8 cellular contexts compared by ENCODE assay signal in the genomic region with DNA sequence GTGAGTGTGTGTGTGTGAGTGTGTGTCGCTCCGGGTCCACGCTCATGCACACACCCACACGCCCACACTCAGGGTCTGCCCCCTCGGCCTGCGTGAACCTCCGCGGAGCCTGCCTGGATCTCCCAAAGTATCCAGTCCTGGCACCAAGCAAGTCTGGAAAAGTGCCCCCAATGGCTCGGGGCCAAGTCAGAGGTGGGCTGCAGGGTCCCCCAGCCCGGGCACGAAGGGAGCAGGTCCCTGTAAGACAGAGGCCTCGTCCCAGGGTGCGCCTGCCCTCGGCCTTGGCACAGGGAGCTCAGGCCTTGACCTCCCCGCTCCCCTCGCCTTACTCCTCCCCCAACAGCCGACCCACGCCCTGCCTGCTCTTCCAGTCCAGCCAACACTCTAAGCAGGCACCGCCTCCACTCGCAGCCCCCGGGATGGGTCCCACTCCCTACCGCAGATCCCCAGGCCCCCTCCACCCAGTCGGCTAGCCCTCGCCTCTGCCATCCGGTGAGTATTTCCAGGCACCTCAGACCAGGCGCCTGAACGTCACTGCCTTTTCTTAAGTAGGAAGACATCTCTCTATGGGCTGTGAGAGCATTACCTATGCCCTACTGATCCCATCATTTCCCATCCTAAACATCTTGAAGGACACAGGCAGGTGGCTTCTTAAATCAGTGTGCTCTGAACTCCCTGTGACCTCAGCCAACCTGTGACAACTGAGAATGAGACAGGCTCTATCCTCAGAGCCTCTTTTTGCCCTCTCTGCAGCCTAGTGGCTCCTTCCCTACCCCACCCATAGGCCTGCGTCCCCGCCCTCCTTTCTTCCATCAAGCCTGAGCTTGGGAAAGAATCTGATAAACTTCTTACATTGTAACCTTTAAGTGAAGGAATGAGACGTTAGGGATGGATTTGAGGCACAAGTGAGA. TPM values are rescaled to one million over a fixed set of nuclear protein-coding genes. Genes with fewer than 3 reads are reported as not detected.
DNase-seq lines count a peak whose midpoint lies in the region; ATAC-seq and TF ChIP-seq lines count a peak whose summit lies in the region.

No MANE protein-coding gene starts in this region.

- H3K27ac ChIP-seq in 22Rv1 (peak overlapping the region; percentile 61), GM23338 (ENCODE audit: low read depth) (no peak overlapping the region)

- peaks cover 7% of the 10 kb centered on the region for H3K27me3 Mint-ChIP-seq in GM23338 (ENCODE audit: insufficient read depth, low read depth, poor library complexity)
- H3K27me3 Mint-ChIP-seq in activated CD8-positive, alpha-beta T cell treated with anti-CD3 and anti-CD28 coated beads for 36 hours = peaks cover 20% of the 10 kb centered on the region
- H3K27me3 Mint-ChIP-seq in progenitor cell of endocrine pancreas = peaks cover 5% of the 10 kb centered on the region

- H3K9me3 Mint-ChIP-seq in GM23338 (no peaks in the 10 kb centered on the region), progenitor cell of endocrine pancreas (ENCODE audit: low read depth) (no peaks in the 10 kb centered on the region)
- H3K9me3 Mint-ChIP-seq in activated CD8-positive, alpha-beta T cell treated with anti-CD3 and anti-CD28 coated beads for 36 hours = no peaks in the 10 kb centered on the region

- POLR2A ChIA-PET in activated CD8-positive, alpha-beta T cell treated with anti-CD3 and anti-CD28 coated beads for 36 hours (lab: Charles Lee) = interaction anchor here (0.6 kb wide), 1 partner anchor 532 kb away, joined by 3 read pairs; no protein-coding TSS in a partner anchor

- H3F3A ChIP-seq in GM23338 (replicated peaks; ENCODE audit: low read depth) = no peaks in the 10 kb centered on the region

- H3K9me2 ChIP-seq in GM23338 (ENCODE audit: insufficient read depth) = no peaks in the 10 kb centered on the region

- H4K20me1 ChIP-seq in GM23338 (replicated peaks; ENCODE audit: insufficient read depth) = no peaks in the 10 kb centered on the region

- H3K4me1 ChIP-seq in GM23338 (ENCODE audit: insufficient read depth) = peaks cover 18% of the 10 kb centered on the region

- CTCF ChIA-PET in activated CD8-positive, alpha-beta T cell treated with anti-CD3 and anti-CD28 coated beads for 36 hours (lab: Charles Lee) = interaction anchor here (0.8 to 2.1 kb wide), 3 partner anchors 8 to 109 kb away, joined by 4 to 12 read pairs (median 5); no protein-coding TSS in a partner anchor

- H3K27me3 ChIP-seq in GM23338 (ENCODE audit: insufficient read depth) = no peaks in the 10 kb centered on the region

- TF ChIP-seq CTCF in 22Rv1 (IDR thresholded peaks at IDR 0.05) = no peak
- no peak for TF ChIP-seq CTCF in GM23338 (conservative IDR thresholded peaks at IDR 0.05; ENCODE audit: low read depth in 2 of 2)
- no peak for TF ChIP-seq CTCF in activated CD8-positive, alpha-beta T cell treated with anti-CD3 and anti-CD28 coated beads for 36 hours (IDR thresholded peaks at IDR 0.05)
- TF ChIP-seq CTCF in progenitor cell of endocrine pancreas (IDR thresholded peaks at IDR 0.05; ENCODE audit: unreplicated experiment) = no peak

- H3K4me3 Mint-ChIP-seq in GM23338 (peak overlapping the region; percentile 71), progenitor cell of endocrine pancreas (ENCODE audit: low read depth) (peak overlapping the region; percentile 81)
- peak overlapping the region; percentile 47 for H3K4me3 Mint-ChIP-seq in activated CD8-positive, alpha-beta T cell treated with anti-CD3 and anti-CD28 coated beads for 36 hours

- ATAC-seq in GM23338 = peak; percentile 74
- ATAC-seq in activated CD8-positive, alpha-beta T cell treated with anti-CD3 and anti-CD28 coated beads for 36 hours = no peak
- ATAC-seq in left cardiac atrium = peak; percentile 49 to 82
- ATAC-seq in HG02973 (IDR thresholded peaks at IDR 0.05; ENCODE audit: unreplicated experiment) = no peak
- no peak for ATAC-seq in HG02981 (IDR thresholded peaks at IDR 0.05; ENCODE audit: unreplicated experiment)

- H3K27ac Mint-ChIP-seq in GM23338 (no peak overlapping the region), progenitor cell of endocrine pancreas (peak overlapping the region; percentile 87)
- no peak overlapping the region for H3K27ac Mint-ChIP-seq in activated CD8-positive, alpha-beta T cell treated with anti-CD3 and anti-CD28 coated beads for 36 hours

- intact Hi-C loops in activated CD8-positive, alpha-beta T cell treated with anti-CD3 and anti-CD28 coated beads for 36 hours (cut with micrococcal nuclease) = no loop called here
- intact Hi-C loops in left cardiac atrium (cut with DNase I) = no loop called here

- peak overlapping the region; percentile 73 for H3K4me3 ChIP-seq in GM23338

- H2AFZ ChIP-seq in GM23338 = peak overlapping the region; percentile 72

- peak overlapping the region; percentile 89 for H3K4me2 ChIP-seq in GM23338

- peak; percentile 44 for DNase-seq in GM23338 (ENCODE audit: low spot score)
- no peak for DNase-seq in activated CD8-positive, alpha-beta T cell treated with anti-CD3 and anti-CD28 coated beads for 36 hours
- DNase-seq in left cardiac atrium = peak; percentile 69
- peak; percentile 9 for DNase-seq in progenitor cell of endocrine pancreas (ENCODE audit: low spot score, unreplicated experiment)
- no peak for DNase-seq in CD1c-positive myeloid dendritic cell (ENCODE audit: extremely low spot score)

- no peaks in the 10 kb centered on the region for H3K79me2 ChIP-seq in GM23338 (replicated peaks; ENCODE audit: insufficient read depth)

- H3K4me1 Mint-ChIP-seq in GM23338 (peaks cover 15% of the 10 kb centered on the region), progenitor cell of endocrine pancreas (ENCODE audit: low read depth) (peaks cover 20% of the 10 kb centered on the region)
- peaks cover 13% of the 10 kb centered on the region for H3K4me1 Mint-ChIP-seq in activated CD8-positive, alpha-beta T cell treated with anti-CD3 and anti-CD28 coated beads for 36 hours (ENCODE audit: low read depth)

- H3K36me3 ChIP-seq in GM23338 (ENCODE audit: insufficient read depth) = no peaks in the 10 kb centered on the region

- no peaks in the 10 kb centered on the region for H3K36me3 Mint-ChIP-seq in GM23338 (ENCODE audit: low read depth)
- H3K36me3 Mint-ChIP-seq in activated CD8-positive, alpha-beta T cell treated with anti-CD3 and anti-CD28 coated beads for 36 hours (ENCODE audit: low read depth) = no peaks in the 10 kb centered on the region
- H3K36me3 Mint-ChIP-seq in progenitor cell of endocrine pancreas (ENCODE audit: insufficient read depth) = peaks cover 1% of the 10 kb centered on the region

TF ChIP-seq in GM23338, 12 proteins besides CTCF, POLR2A, EP300 and RAD21 (continues in another document):
- TF ChIP-seq, protein P1, sequence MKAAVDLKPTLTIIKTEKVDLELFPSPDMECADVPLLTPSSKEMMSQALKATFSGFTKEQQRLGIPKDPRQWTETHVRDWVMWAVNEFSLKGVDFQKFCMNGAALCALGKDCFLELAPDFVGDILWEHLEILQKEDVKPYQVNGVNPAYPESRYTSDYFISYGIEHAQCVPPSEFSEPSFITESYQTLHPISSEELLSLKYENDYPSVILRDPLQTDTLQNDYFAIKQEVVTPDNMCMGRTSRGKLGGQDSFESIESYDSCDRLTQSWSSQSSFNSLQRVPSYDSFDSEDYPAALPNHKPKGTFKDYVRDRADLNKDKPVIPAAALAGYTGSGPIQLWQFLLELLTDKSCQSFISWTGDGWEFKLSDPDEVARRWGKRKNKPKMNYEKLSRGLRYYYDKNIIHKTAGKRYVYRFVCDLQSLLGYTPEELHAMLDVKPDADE (IDR thresholded peaks at IDR 0.05) = no peak
- TF ChIP-seq STAT1 (IDR thresholded peaks at IDR 0.05; ENCODE audit: unreplicated experiment) = no peak

RNA-seq across cellular contexts. Expression of a gene that starts 0.7 kb away (rescaled TPM):
- total RNA-seq in GM23338 (2014; rRNA removed; shearing (Covaris generic)) = 14.5 and 20.3 TPM in 2 replicates
- polyA plus RNA-seq in GM23338 (2016; fragmentation: Nextera tagmentation; extraction: Ambion mirVana) = 11.2 and 13.0 TPM in 2 replicates
- total RNA-seq in activated CD8-positive, alpha-beta T cell treated with anti-CD3 and anti-CD28 coated beads for 36 hours = under 1 TPM; 0.16 to 0.20 TPM
- total RNA-seq in left cardiac atrium (10 to 100 TPM; 38.3 to 49.2 TPM), progenitor cell of endocrine pancreas (31.2 and 32.6 TPM in 2 replicates)

RNA-seq across cellular contexts. Expression of a gene that starts 11.7 kb away (rescaled TPM):
- total RNA-seq in GM23338 (2014; rRNA removed; shearing (Covaris generic)) = 0.14 TPM in 1 of 2 replicates, not detected in the other
- not detected in 2 replicates for polyA plus RNA-seq in GM23338 (2016; fragmentation: Nextera tagmentation; extraction: Ambion mirVana)
- 1 to 10 TPM; 1.6 to 2.0 TPM for total RNA-seq in activated CD8-positive, alpha-beta T cell treated with anti-CD3 and anti-CD28 coated beads for 36 hours
- total RNA-seq in left cardiac atrium (1 to 10 TPM; 2.7 to 3.2 TPM), progenitor cell of endocrine pancreas (0.89 and 1.1 TPM in 2 replicates)

Comparison
In these comparisons a context has a peak if more than half of its experiments do, and no peak if none do; other contexts are left out.
1. ATAC-seq: peak in GM23338 (single experiment) and left cardiac atrium (2 of 2); none in activated CD8-positive, alpha-beta T cell treated with anti-CD3 and anti-CD28 coated beads for 36 hours (single experiment), HG02973 (single experiment) and HG02981 (single experiment).
2. DNase-seq: peak in GM23338 (single experiment), left cardiac atrium (single experiment) and progenitor cell of endocrine pancreas (single experiment); none in activated CD8-positive, alpha-beta T cell treated with anti-CD3 and anti-CD28 coated beads for 36 hours (single experiment) and CD1c-positive myeloid dendritic cell (single experiment).
3. RNA of a gene that starts 0.7 kb away (total RNA-seq): 38.3 to 49.2 TPM in left cardiac atrium, 31.2 to 32.6 TPM in progenitor cell of endocrine pancreas and 14.5 to 20.3 TPM in GM23338; 0.16 to 0.20 TPM in activated CD8-positive, alpha-beta T cell treated with anti-CD3 and anti-CD28 coated beads for 36 hours; every median in the first group is over 10 times any median in the second.
4. Peak in every context shown above with its lines, with median percentiles within 50 percentile points of each other: H3K4me3 Mint-ChIP-seq.